Comparison of ENCODE assay signal across 1 cellular context in the genomic region with DNA sequence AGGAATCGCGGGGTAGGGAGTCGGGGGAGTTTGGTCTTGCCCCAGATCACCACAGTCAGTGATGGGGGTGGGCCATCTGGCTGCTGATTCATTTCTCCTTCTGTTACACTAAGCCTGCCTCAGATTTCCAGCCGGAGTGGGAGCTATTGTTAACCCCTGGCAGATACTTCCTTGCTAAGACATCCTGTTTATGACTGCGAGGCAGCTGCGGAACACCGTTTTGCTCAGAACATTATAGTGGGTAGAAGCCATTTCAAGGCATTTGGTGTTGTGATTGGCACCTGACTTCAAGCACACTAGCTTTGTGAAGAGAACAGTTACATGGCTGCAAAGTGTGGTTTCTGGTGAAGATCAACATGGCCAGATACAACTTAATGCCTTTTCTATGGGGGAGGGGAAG.
TF ChIP-seq lines count a peak whose summit lies in the region.

No MANE protein-coding gene starts in this region.

TF ChIP-seq in K562, 482 proteins besides CTCF, POLR2A, EP300 and RAD21 (continued from another document):
- TF ChIP-seq ZNF655 (CRISPR knock-in tag; IDR thresholded peaks at IDR 0.05) (no peak), KLF10 (CRISPR knock-in tag; IDR thresholded peaks at IDR 0.05) (no peak), RBBP5 (IDR thresholded peaks at IDR 0.05; ENCODE audit: borderline replicate concordance, insufficient read depth, low read length, poor library complexity, severe bottlenecking) (peak; percentile 34), LARP7 (IDR thresholded peaks at IDR 0.05) (no peak), GTF2E2 (tag; IDR thresholded peaks at IDR 0.05) (no peak), PKNOX1 (IDR thresholded peaks at IDR 0.05) (peak; percentile 55), C11orf30 (IDR thresholded peaks at IDR 0.05; ENCODE audit: low read depth) (0 out of 2 replicates have a peak, but pooled peaks have one; percentile 15), FOXK2 (conservative IDR thresholded peaks at IDR 0.05 in 1 of 2, IDR thresholded peaks at IDR 0.05 in 1 of 2; ENCODE audit: low read depth in 2 of 2) (peak in 1 of 2 experiments; percentile 37; a peak in 2 of 4 replicates), SMAD4 (CRISPR knock-in tag; conservative IDR thresholded peaks at IDR 0.05) (0 out of 2 replicates have a peak, but pooled peaks have one; percentile 14)
- TF ChIP-seq, protein P1, sequence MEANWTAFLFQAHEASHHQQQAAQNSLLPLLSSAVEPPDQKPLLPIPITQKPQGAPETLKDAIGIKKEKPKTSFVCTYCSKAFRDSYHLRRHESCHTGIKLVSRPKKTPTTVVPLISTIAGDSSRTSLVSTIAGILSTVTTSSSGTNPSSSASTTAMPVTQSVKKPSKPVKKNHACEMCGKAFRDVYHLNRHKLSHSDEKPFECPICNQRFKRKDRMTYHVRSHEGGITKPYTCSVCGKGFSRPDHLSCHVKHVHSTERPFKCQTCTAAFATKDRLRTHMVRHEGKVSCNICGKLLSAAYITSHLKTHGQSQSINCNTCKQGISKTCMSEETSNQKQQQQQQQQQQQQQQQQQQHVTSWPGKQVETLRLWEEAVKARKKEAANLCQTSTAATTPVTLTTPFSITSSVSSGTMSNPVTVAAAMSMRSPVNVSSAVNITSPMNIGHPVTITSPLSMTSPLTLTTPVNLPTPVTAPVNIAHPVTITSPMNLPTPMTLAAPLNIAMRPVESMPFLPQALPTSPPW (CRISPR knock-in tag; IDR thresholded peaks at IDR 0.05), result peak; percentile 54
